10 cellular contexts compared by ENCODE assay signal in genomic region chr7:141675431-141676210, GRCh38. TPM values are rescaled to one million over a fixed set of nuclear protein-coding genes. Genes with fewer than 3 reads are reported as not detected.
DNase-seq lines count a peak whose midpoint lies in the region; ATAC-seq lines count a peak whose summit lies in the region.
"Had no signal": no experiment of that assay in that cellular context is flagged by ENCODE, and none has a peak within 500 bp of the region (broad histone marks: within the 10 kb centered on the region; RNA-seq: fewer than 3 reads in every experiment).

No MANE protein-coding gene starts in this region.

- H3K36me3 ChIP-seq in HUES48 (ENCODE audit: control insufficient read depth, insufficient read depth, low read length): peaks cover 19% of the 10 kb centered on the region

- H3K4me3 ChIP-seq in HUES48 (ENCODE audit: low read depth, low read length): no peak overlapping the region

- peak overlapping the region; percentile 89 for H3K27ac ChIP-seq in HUES48 (ENCODE audit: low read depth, low read length)

- H3K9ac ChIP-seq in HUES48 (ENCODE audit: low read depth, low read length): no peak overlapping the region

- H3K4me1 ChIP-seq in HUES48 (ENCODE audit: control insufficient read depth, insufficient read depth, low read length): peaks cover 7% of the 10 kb centered on the region; the same call in 1 of the 2 replicates

- no peaks in the 10 kb centered on the region for H3K9me3 Mint-ChIP-seq in activated T-helper 1 cell treated with anti-CD3 and anti-CD28 coated beads, Interleukin-12 subunit alpha, Interleukin-12 subunit beta, Interleukin-2, Interleukin-4 antibody, amounts not matched to agents 30 ng/mL and 10 ng/mL and 1 ng/mL, durations not matched to agents 14 hours and 24 hours and 36 hours
- H3K9me3 Mint-ChIP-seq: CD4-positive, alpha-beta memory T cell had no signal

- H3K36me3 Mint-ChIP-seq in activated T-helper 1 cell treated with anti-CD3 and anti-CD28 coated beads, Interleukin-12 subunit alpha, Interleukin-12 subunit beta, Interleukin-2, Interleukin-4 antibody, amounts not matched to agents 30 ng/mL and 10 ng/mL and 1 ng/mL, durations not matched to agents 14 hours and 24 hours and 36 hours (ENCODE audit: low read depth): peaks cover 36% of the 10 kb centered on the region

- no peaks in the 10 kb centered on the region for H3K27me3 Mint-ChIP-seq in activated T-helper 1 cell treated with anti-CD3 and anti-CD28 coated beads, Interleukin-12 subunit alpha, Interleukin-12 subunit beta, Interleukin-2, Interleukin-4 antibody, amounts not matched to agents 30 ng/mL and 10 ng/mL and 1 ng/mL, durations not matched to agents 14 hours and 24 hours and 36 hours (ENCODE audit: insufficient read depth)
- H3K27me3 Mint-ChIP-seq: CD4-positive, alpha-beta memory T cell had no signal

- H3K9me3 ChIP-seq in HUES48 (ENCODE audit: control insufficient read depth, insufficient read depth, low read length): no peaks in the 10 kb centered on the region

- intact Hi-C loops in activated T-helper 1 cell treated with anti-CD3 and anti-CD28 coated beads, Interleukin-12 subunit alpha, Interleukin-12 subunit beta, Interleukin-2, Interleukin-4 antibody, amounts not matched to agents 30 ng/mL and 10 ng/mL and 1 ng/mL, durations not matched to agents 14 hours and 24 hours and 36 hours (cut with micrococcal nuclease): loop anchor here (1.0 kb wide), 2 partner anchors 26 to 63 kb away; partner anchors contain the start of gene SSBP1

- peak overlapping the region; percentile 19 for H3K4me3 Mint-ChIP-seq in activated T-helper 1 cell treated with anti-CD3 and anti-CD28 coated beads, Interleukin-12 subunit alpha, Interleukin-12 subunit beta, Interleukin-2, Interleukin-4 antibody, amounts not matched to agents 30 ng/mL and 10 ng/mL and 1 ng/mL, durations not matched to agents 14 hours and 24 hours and 36 hours
- H3K4me3 Mint-ChIP-seq: CD4-positive, alpha-beta memory T cell had no signal

- no peaks in the 10 kb centered on the region for H3K27me3 ChIP-seq in HUES48 (ENCODE audit: control insufficient read depth, insufficient read depth, low read length)

- DNase-seq in AML-193 (lab: John Stamatoyannopoulos, UW) (peak; percentile 72 to 75), medulla oblongata (ENCODE audit: extremely low spot score) (peak; percentile 71), DMS79 treated with DMSO at 0.1 percent for 48 hours (lab: John Stamatoyannopoulos, UW) (no peak), C1 segment of cervical spinal cord (lab: John Stamatoyannopoulos, UW) (no peak), NCI-H2227 (lab: John Stamatoyannopoulos, UW; ENCODE audit: unreplicated experiment) (no peak)
- DNase-seq in activated T-helper 1 cell treated with anti-CD3 and anti-CD28 coated beads, Interleukin-12 subunit alpha, Interleukin-12 subunit beta, Interleukin-2, Interleukin-4 antibody, amounts not matched to agents 30 ng/mL and 10 ng/mL and 1 ng/mL, durations not matched to agents 14 hours and 24 hours and 36 hours (ENCODE audit: low spot score): no peak
- DNase-seq: CD4-positive, alpha-beta memory T cell; stimulated activated CD4-positive, alpha-beta T cell treated with anti-CD3 and anti-CD28 coated beads, Interleukin-2, amount 100 ng/mL, for 24 hours had no signal

- H3K4me1 Mint-ChIP-seq in activated T-helper 1 cell treated with anti-CD3 and anti-CD28 coated beads, Interleukin-12 subunit alpha, Interleukin-12 subunit beta, Interleukin-2, Interleukin-4 antibody, amounts not matched to agents 30 ng/mL and 10 ng/mL and 1 ng/mL, durations not matched to agents 14 hours and 24 hours and 36 hours (ENCODE audit: low read depth): peaks cover 54% of the 10 kb centered on the region

- ATAC-seq in GM18519 (IDR thresholded peaks at IDR 0.05; ENCODE audit: low FRiP score, unreplicated experiment): no peak

- peak overlapping the region; percentile 75 for H3K27ac Mint-ChIP-seq in activated T-helper 1 cell treated with anti-CD3 and anti-CD28 coated beads, Interleukin-12 subunit alpha, Interleukin-12 subunit beta, Interleukin-2, Interleukin-4 antibody, amounts not matched to agents 30 ng/mL and 10 ng/mL and 1 ng/mL, durations not matched to agents 14 hours and 24 hours and 36 hours

RNA-seq across cellular contexts. Expression of gene DENND11, which starts 26.3 kb away (rescaled TPM):
- 31.3 and 33.5 TPM in 2 replicates for total RNA-seq in activated T-helper 1 cell treated with anti-CD3 and anti-CD28 coated beads, Interleukin-12 subunit alpha, Interleukin-12 subunit beta, Interleukin-2, Interleukin-4 antibody, amounts not matched to agents 30 ng/mL and 10 ng/mL and 1 ng/mL, durations not matched to agents 14 hours and 24 hours and 36 hours

RNA-seq across cellular contexts. Expression of gene WEE2, which starts 32.5 kb away (rescaled TPM):
- 0.10 and 0.12 TPM in 2 replicates for total RNA-seq in activated T-helper 1 cell treated with anti-CD3 and anti-CD28 coated beads, Interleukin-12 subunit alpha, Interleukin-12 subunit beta, Interleukin-2, Interleukin-4 antibody, amounts not matched to agents 30 ng/mL and 10 ng/mL and 1 ng/mL, durations not matched to agents 14 hours and 24 hours and 36 hours
- total RNA-seq: CD4-positive, alpha-beta memory T cell had no signal

Comparison
In these comparisons a context has a peak if more than half of its experiments do, and no peak if none do; other contexts are left out.
1. DNase-seq: peak in AML-193 (2 of 2) and medulla oblongata (single experiment); none in activated T-helper 1 cell treated with anti-CD3 and anti-CD28 coated beads, Interleukin-12 subunit alpha, Interleukin-12 subunit beta, Interleukin-2, Interleukin-4 antibody, amounts not matched to agents 30 ng/mL and 10 ng/mL and 1 ng/mL, durations not matched to agents 14 hours and 24 hours and 36 hours (single experiment), DMS79 treated with DMSO at 0.1 percent for 48 hours (single experiment), C1 segment of cervical spinal cord (0 of 14) and NCI-H2227 (single experiment).